19 cellular contexts compared by ENCODE assay signal in the genomic region with DNA sequence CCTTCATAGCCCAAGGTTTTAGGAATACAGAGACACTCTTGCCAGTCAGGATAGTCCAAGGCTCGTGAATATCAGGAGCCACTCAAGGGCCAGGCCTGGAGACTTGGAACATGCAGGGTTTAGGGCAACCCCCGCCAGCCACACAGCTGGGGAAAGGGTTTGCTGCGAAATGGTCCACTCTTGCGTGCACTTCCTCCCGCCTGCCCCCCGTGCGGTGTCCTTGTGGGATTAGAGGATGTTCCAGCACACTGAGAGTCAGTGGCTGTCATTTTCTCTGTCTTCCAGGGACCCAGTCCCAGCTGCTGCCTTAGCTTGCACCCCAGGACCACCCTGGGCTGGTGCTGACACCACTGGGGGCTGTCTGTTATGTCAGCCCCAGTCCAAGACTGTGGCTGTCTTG. TPM values are rescaled to one million over a fixed set of nuclear protein-coding genes. Genes with fewer than 3 reads are reported as not detected.
DNase-seq lines count a peak whose midpoint lies in the region; ATAC-seq and TF ChIP-seq lines count a peak whose summit lies in the region.
"Had no signal": no experiment of that assay in that cellular context is flagged by ENCODE, and none has a peak within 500 bp of the region (broad histone marks: within the 10 kb centered on the region; RNA-seq: fewer than 3 reads in every experiment).

No MANE protein-coding gene starts in this region.

- ATAC-seq in gastrocnemius medialis, result no peak
- ATAC-seq: GM12878 had no signal

- TF ChIP-seq CTCF in CD14-positive monocyte (IDR thresholded peaks at IDR 0.05) (no peak), OCI-LY1 (IDR thresholded peaks at IDR 0.05; ENCODE audit: low read length) (no peak), gastrocnemius medialis (IDR thresholded peaks at IDR 0.05 in 4 of 5, conservative IDR thresholded peaks at IDR 0.05 in 1 of 5) (no peak)

- H3K27ac Mint-ChIP-seq in CD14-positive monocyte, result peak overlapping the region; percentile 92 to 98 (median 97)
- H3K27ac Mint-ChIP-seq in activated T-helper 2 cell treated with anti-CD3 and anti-CD28 coated beads, Interferon-gamma antibody, Interleukin-2, Interleukin-4, amounts not matched to agents 10 μg/mL and 5 μg/mL and 100 μg/mL, durations not matched to agents 14 hours and 24 hours and 36 hours, result no peak overlapping the region
- H3K27ac Mint-ChIP-seq: B cell had no signal

- no peak overlapping the region for H2AFZ ChIP-seq in OCI-LY1 (ENCODE audit: low read length)

- H3K27ac ChIP-seq in OCI-LY1 (ENCODE audit: low read depth, low read length, poor library complexity, severe bottlenecking) (peak overlapping the region; percentile 5), gastrocnemius medialis (peak overlapping the region; percentile 46 to 84 (median 76))
- H3K27ac ChIP-seq: SJSA1 had no signal

- H3K79me2 ChIP-seq in OCI-LY1 (ENCODE audit: insufficient read depth, low read length), result no peaks in the 10 kb centered on the region

- H3K9me3 ChIP-seq in OCI-LY1 (ENCODE audit: low read length) (no peaks in the 10 kb centered on the region), gastrocnemius medialis (no peaks in the 10 kb centered on the region)
- H3K9me3 ChIP-seq: SJSA1 had no signal

- in situ Hi-C loops in gastrocnemius medialis (cut with MboI; ENCODE audit: low sequenced_read_pairs in 4 of 4), result no loop called here

- H3K4me1 Mint-ChIP-seq in CD14-positive monocyte, result peaks cover 64% of the 10 kb centered on the region
- no peaks in the 10 kb centered on the region for H3K4me1 Mint-ChIP-seq in activated T-helper 2 cell treated with anti-CD3 and anti-CD28 coated beads, Interferon-gamma antibody, Interleukin-2, Interleukin-4, amounts not matched to agents 10 μg/mL and 5 μg/mL and 100 μg/mL, durations not matched to agents 14 hours and 24 hours and 36 hours (ENCODE audit: low read depth)

- no peak for TF ChIP-seq POLR2A in gastrocnemius medialis (IDR thresholded peaks at IDR 0.05)

- H3K27me3 Mint-ChIP-seq in CD14-positive monocyte (ENCODE audit: low read depth in 3 of 3), result peaks cover 0 to 4% (median 0%) of the 10 kb centered on the region in 3 donors
- H3K27me3 Mint-ChIP-seq in activated T-helper 2 cell treated with anti-CD3 and anti-CD28 coated beads, Interferon-gamma antibody, Interleukin-2, Interleukin-4, amounts not matched to agents 10 μg/mL and 5 μg/mL and 100 μg/mL, durations not matched to agents 14 hours and 24 hours and 36 hours (ENCODE audit: low read depth), result no peaks in the 10 kb centered on the region
- H3K27me3 Mint-ChIP-seq: B cell; CD8-positive, alpha-beta memory T cell had no signal

- H3F3A ChIP-seq in OCI-LY1 (ENCODE audit: insufficient read depth, low read length), result no peaks in the 10 kb centered on the region

- peak overlapping the region; percentile 6 to 86 for H3K4me3 Mint-ChIP-seq in CD14-positive monocyte
- H3K4me3 Mint-ChIP-seq in activated T-helper 2 cell treated with anti-CD3 and anti-CD28 coated beads, Interferon-gamma antibody, Interleukin-2, Interleukin-4, amounts not matched to agents 10 μg/mL and 5 μg/mL and 100 μg/mL, durations not matched to agents 14 hours and 24 hours and 36 hours (ENCODE audit: low read depth), result no peak overlapping the region
- H3K4me3 Mint-ChIP-seq: B cell; CD8-positive, alpha-beta memory T cell had no signal

- H3K4me3 ChIP-seq in OCI-LY1 (ENCODE audit: low read depth, low read length, poor library complexity, severe bottlenecking), result no peak overlapping the region
- H3K4me3 ChIP-seq in gastrocnemius medialis, result no peak overlapping the region
- H3K4me3 ChIP-seq: GM12878, SJSA1 had no signal

- intact Hi-C loops in CD14-positive monocyte (cut with micrococcal nuclease) (loop anchor here (5.0 kb wide), 2 partner anchors 36 to 281 kb away; a partner anchor contains a TSS), gastrocnemius medialis (cut with DNase I; ENCODE audit: low total_unique reads) (no loop called here), posterior cingulate gyrus (cut with DNase I) (no loop called here)
- intact Hi-C loops in activated T-helper 2 cell treated with anti-CD3 and anti-CD28 coated beads, Interferon-gamma antibody, Interleukin-2, Interleukin-4, amounts not matched to agents 10 μg/mL and 5 μg/mL and 100 μg/mL, durations not matched to agents 14 hours and 24 hours and 36 hours (cut with micrococcal nuclease), result no loop called here

- H3K36me3 ChIP-seq in OCI-LY1 (ENCODE audit: insufficient read depth, low read length) (peaks cover 27% of the 10 kb centered on the region), gastrocnemius medialis (peaks cover 0 to 13% of the 10 kb centered on the region in 2 donors)

- H3K4me2 ChIP-seq in OCI-LY1 (ENCODE audit: low read length), result no peak overlapping the region

- H3K9ac ChIP-seq in OCI-LY1 (ENCODE audit: low read length), result no peak overlapping the region

- no peaks in the 10 kb centered on the region for H3K9me2 ChIP-seq in OCI-LY1 (ENCODE audit: low read depth, low read length)

- H3K36me3 Mint-ChIP-seq in CD14-positive monocyte, result peaks cover 30 to 52% of the 10 kb centered on the region in 2 donors
- H3K36me3 Mint-ChIP-seq in activated T-helper 2 cell treated with anti-CD3 and anti-CD28 coated beads, Interferon-gamma antibody, Interleukin-2, Interleukin-4, amounts not matched to agents 10 μg/mL and 5 μg/mL and 100 μg/mL, durations not matched to agents 14 hours and 24 hours and 36 hours (ENCODE audit: low read depth), result peaks cover 13% of the 10 kb centered on the region

- peaks cover 0 to 3% (median 0%) of the 10 kb centered on the region in 7 donors for H3K9me3 Mint-ChIP-seq in CD14-positive monocyte
- H3K9me3 Mint-ChIP-seq in activated T-helper 2 cell treated with anti-CD3 and anti-CD28 coated beads, Interferon-gamma antibody, Interleukin-2, Interleukin-4, amounts not matched to agents 10 μg/mL and 5 μg/mL and 100 μg/mL, durations not matched to agents 14 hours and 24 hours and 36 hours, result no peaks in the 10 kb centered on the region
- H3K9me3 Mint-ChIP-seq: CD8-positive, alpha-beta memory T cell had no signal

- no peaks in the 10 kb centered on the region for H4K20me1 ChIP-seq in OCI-LY1 (ENCODE audit: insufficient read depth, low read length)

- DNase-seq in CD14-positive monocyte (ENCODE audit: low spot score) (no peak), islet precursor cell (peak; percentile 42), gastrocnemius medialis (no peak), hypothalamus (lab: John Stamatoyannopoulos, UW) (no peak), posterior cingulate gyrus (no peak)
- DNase-seq in activated T-helper 2 cell treated with anti-CD3 and anti-CD28 coated beads, Interferon-gamma antibody, Interleukin-2, Interleukin-4, amounts not matched to agents 10 μg/mL and 5 μg/mL and 100 μg/mL, durations not matched to agents 14 hours and 24 hours and 36 hours (ENCODE audit: low spot score), result no peak
- DNase-seq: DMS53, EL, HCEC 1CT, NCI-H1092, NCI-H1436 treated with DMSO at 0.1 percent for 48 hours, NCI-H2029, NCI-H345, NCI-H526 had no signal

- H3K4me1 ChIP-seq in OCI-LY1 (ENCODE audit: insufficient read depth, low read length, severe bottlenecking) (peaks cover 16% of the 10 kb centered on the region), gastrocnemius medialis (peaks cover 40 to 44% of the 10 kb centered on the region in 2 donors)

- no peaks in the 10 kb centered on the region for H3K27me3 ChIP-seq in OCI-LY1 (ENCODE audit: insufficient read depth, low read length)
- H3K27me3 ChIP-seq in gastrocnemius medialis, result no peaks in the 10 kb centered on the region
- H3K27me3 ChIP-seq: SJSA1 had no signal

RNA-seq across cellular contexts. Expression of a gene that starts 38.5 kb away (rescaled TPM):
- 100 to 1,000 TPM in 1 of 2 donors, 10 to 100 TPM in 1; 90.5 to 102 TPM for polyA plus RNA-seq in CD14-positive monocyte
- total RNA-seq in gastrocnemius medialis, result 100 to 1,000 TPM in 3 of 4 donors, 10 to 100 TPM in 1; 85.7 to 218 (median 115) TPM
- 105 and 106 TPM in 2 replicates for total RNA-seq in activated T-helper 2 cell treated with anti-CD3 and anti-CD28 coated beads, Interferon-gamma antibody, Interleukin-2, Interleukin-4, amounts not matched to agents 10 μg/mL and 5 μg/mL and 100 μg/mL, durations not matched to agents 14 hours and 24 hours and 36 hours

RNA-seq across cellular contexts. Expression of a gene that starts 41.0 kb away (rescaled TPM):
- polyA plus RNA-seq in CD14-positive monocyte, result 10 to 100 TPM; 65.5 to 76.1 TPM
- total RNA-seq in gastrocnemius medialis, result 10 to 100 TPM; 21.3 to 56.7 (median 38.2) TPM
- 62.4 and 63.7 TPM in 2 replicates for total RNA-seq in activated T-helper 2 cell treated with anti-CD3 and anti-CD28 coated beads, Interferon-gamma antibody, Interleukin-2, Interleukin-4, amounts not matched to agents 10 μg/mL and 5 μg/mL and 100 μg/mL, durations not matched to agents 14 hours and 24 hours and 36 hours

Comparison
In these comparisons a context has a peak if more than half of its experiments do, and no peak if none do; other contexts are left out.
1. intact Hi-C loops: an anchor here in CD14-positive monocyte (5.0 kb wide); none called in gastrocnemius medialis, posterior cingulate gyrus and activated T-helper 2 cell treated with anti-CD3 and anti-CD28 coated beads, Interferon-gamma antibody, Interleukin-2, Interleukin-4, amounts not matched to agents 10 μg/mL and 5 μg/mL and 100 μg/mL, durations not matched to agents 14 hours and 24 hours and 36 hours.